20 cellular contexts compared by ENCODE assay signal in the genomic region with DNA sequence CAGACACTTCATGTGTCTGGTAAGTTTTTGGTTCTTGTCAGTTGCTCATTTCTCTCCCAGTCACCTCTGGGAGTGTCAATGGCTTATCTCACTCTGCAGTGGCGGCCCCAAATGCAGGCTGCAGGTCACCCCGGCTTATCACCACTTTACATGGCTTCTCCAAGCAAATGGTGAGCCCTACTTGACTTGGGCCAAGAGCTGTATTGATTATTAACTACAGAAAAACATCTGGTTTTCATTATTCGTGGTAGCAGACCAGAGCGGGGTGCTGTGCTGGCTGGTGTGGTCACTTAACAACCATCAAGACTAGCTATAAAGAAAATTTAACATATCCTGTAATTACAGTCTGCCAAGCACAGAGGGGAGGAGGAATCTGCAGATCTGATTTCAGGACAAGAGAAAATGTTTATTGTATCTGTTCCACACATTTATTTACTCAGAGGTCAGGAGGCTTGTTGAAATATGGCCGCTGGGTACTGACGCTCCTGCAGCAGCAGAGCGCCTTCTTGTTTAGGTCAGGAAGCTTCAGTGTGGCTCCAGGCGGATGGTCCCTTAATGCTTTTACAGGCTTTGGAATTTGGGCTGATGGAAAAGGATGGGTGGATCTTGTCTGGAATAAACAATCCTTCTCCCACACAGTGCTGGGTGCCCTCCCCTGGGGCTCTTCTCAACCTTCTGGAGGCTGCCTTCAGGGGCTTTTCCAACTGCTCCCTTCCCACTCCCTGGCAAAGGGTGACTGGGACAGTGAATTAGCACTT.
DNase-seq lines count a peak whose midpoint lies in the region; ATAC-seq and TF ChIP-seq lines count a peak whose summit lies in the region.
"Had no signal": no experiment of that assay in that cellular context is flagged by ENCODE, and none has a peak within 500 bp of the region (broad histone marks: within the 10 kb centered on the region; RNA-seq: fewer than 3 reads in every experiment).

No MANE protein-coding gene starts in this region.

- POLR2A ChIA-PET in AG04450 (lab: Yijun Ruan, JAX), result interaction anchor here (0.6 to 1.0 kb wide), 2 partner anchors 88 kb away, joined by 4 to 5 read pairs; a partner anchor contains a TSS
- POLR2A ChIA-PET in PC-3 (lab: Charles Lee; ENCODE audit: unreplicated experiment), result no interaction called here

- H3K36me3 ChIP-seq in GM23248 (ENCODE audit: low read depth) (no peaks in the 10 kb centered on the region), PC-3 (ENCODE audit: low read depth, low read length) (no peaks in the 10 kb centered on the region)
- H3K36me3 ChIP-seq: gastrocnemius medialis, pancreas had no signal

- H3K9me2 ChIP-seq in GM23248 (ENCODE audit: insufficient read depth) (no peaks in the 10 kb centered on the region), PC-3 (replicated peaks; ENCODE audit: low read length) (no peaks in the 10 kb centered on the region)

- BruUV-seq in PC-3 (replicated peaks; lab: Mats Ljungman, UMichigan), result no TSS peak

- ATAC-seq in PC-3, result peak; percentile 37; the same call in 1 of the 2 replicates
- ATAC-seq in GM18502 (IDR thresholded peaks at IDR 0.05; ENCODE audit: poor library complexity, unreplicated experiment), result no peak
- ATAC-seq in GM19463 (IDR thresholded peaks at IDR 0.05; ENCODE audit: unreplicated experiment), result no peak
- ATAC-seq in GM21526 (IDR thresholded peaks at IDR 0.05; ENCODE audit: low FRiP score, unreplicated experiment), result no peak
- ATAC-seq: activated CD8-positive, alpha-beta memory T cell treated with anti-CD3 and anti-CD28 coated beads, Interleukin-2, amount 10 ng/mL, durations not matched to agents 7 days and 5 days; gastrocnemius medialis; GM12878; pancreas had no signal

- in situ Hi-C loops in GM23248 (cut with MboI), result no loop called here

- peak overlapping the region; percentile 12; the same call in 1 of the 2 replicates for H2AFZ ChIP-seq in GM23248
- H2AFZ ChIP-seq in PC-3 (ENCODE audit: low read length), result no peak overlapping the region

- no peaks in the 10 kb centered on the region for H3K27me3 ChIP-seq in AG04450 (ENCODE audit: control insufficient read depth, insufficient read depth, low read length)
- no peaks in the 10 kb centered on the region for H3K27me3 ChIP-seq in GM23248 (replicated peaks; ENCODE audit: insufficient read depth)
- no peaks in the 10 kb centered on the region for H3K27me3 ChIP-seq in PC-3 (ENCODE audit: low read length)
- H3K27me3 ChIP-seq: gastrocnemius medialis, pancreas had no signal

- H3F3A ChIP-seq in GM23248 (ENCODE audit: insufficient read depth) (peaks cover 12% of the 10 kb centered on the region), PC-3 (ENCODE audit: low read length, unreplicated experiment) (peaks cover 7% of the 10 kb centered on the region)

- H3K4me2 ChIP-seq in GM23248 (ENCODE audit: unreplicated experiment) (no peak overlapping the region), PC-3 (ENCODE audit: low read length) (peak overlapping the region; percentile 42)

- TF ChIP-seq CTCF in AG04450 (IDR thresholded peaks at IDR 0.05; ENCODE audit: low read depth, low read length) (no peak), PC-3 (conservative IDR thresholded peaks at IDR 0.05; ENCODE audit: low read depth, low read length) (no peak)

- H3K9me3 ChIP-seq in AG04450 (ENCODE audit: control insufficient read depth, insufficient read depth, low read length) (no peaks in the 10 kb centered on the region), GM23248 (ENCODE audit: low read depth) (no peaks in the 10 kb centered on the region), PC-3 (ENCODE audit: low read length) (no peaks in the 10 kb centered on the region)
- H3K9me3 ChIP-seq: pancreas had no signal

- CTCF ChIA-PET in AG04450 (lab: Charles Lee) (interaction anchor here (0.6 to 1.5 kb wide), 2 partner anchors 236 to 258 kb away, joined by 5 to 8 read pairs; no protein-coding TSS in a partner anchor), PC-3 (lab: Charles Lee) (no interaction called here)

- no peak overlapping the region for H3K9ac ChIP-seq in GM23248
- no peak overlapping the region for H3K9ac ChIP-seq in PC-3 (ENCODE audit: low read length)

- DNase-seq in AG04450 (ENCODE audit: low read depth, low spot score) (peak; percentile 11), GM23248 (peak; percentile 21), PC-3 (no peak), fibroblast of gingiva (ENCODE audit: low read depth) (peak; percentile 85), AML-193 (lab: John Stamatoyannopoulos, UW) (no peak)
- DNase-seq: activated CD4-positive, alpha-beta T cell treated with anti-CD3 and anti-CD28 coated beads for 1 hour; activated CD8-positive, alpha-beta memory T cell treated with anti-CD3 and anti-CD28 coated beads, Interleukin-2, amount 10 ng/mL, durations not matched to agents 7 days and 5 days; activated gamma-delta T cell; amygdala; CD8-positive, alpha-beta memory T cell; gastrocnemius medialis; GDM1; naive B cell; pancreas; stimulated activated CD4-positive, alpha-beta T cell treated with anti-CD3 and anti-CD28 coated beads, Interleukin-4, amount 100 ng/mL, for 24 hours; T-helper 1 cell had no signal

- H4K20me1 ChIP-seq in GM23248 (ENCODE audit: insufficient read depth), result no peaks in the 10 kb centered on the region
- no peaks in the 10 kb centered on the region for H4K20me1 ChIP-seq in PC-3 (ENCODE audit: low read length)

- H3K4me3 ChIP-seq in AG04450 (ENCODE audit: low read depth, low read length), result no peak overlapping the region
- H3K4me3 ChIP-seq in GM23248, result no peak overlapping the region
- no peak overlapping the region for H3K4me3 ChIP-seq in PC-3 (ENCODE audit: low read length)
- H3K4me3 ChIP-seq: gastrocnemius medialis, GM12878, pancreas had no signal

- H3K79me2 ChIP-seq in GM23248 (ENCODE audit: insufficient read depth) (no peaks in the 10 kb centered on the region), PC-3 (ENCODE audit: low read length) (no peaks in the 10 kb centered on the region)

- H3K27ac ChIP-seq in AG04450 (ENCODE audit: low read depth, low read length) (no peak overlapping the region), GM23248 (no peak overlapping the region), PC-3 (ENCODE audit: low read length) (peak overlapping the region; percentile 31)
- H3K27ac ChIP-seq: gastrocnemius medialis, pancreas had no signal

- H3K4me1 ChIP-seq in GM23248 (ENCODE audit: insufficient read depth), result peaks cover 21% of the 10 kb centered on the region
- H3K4me1 ChIP-seq in PC-3 (ENCODE audit: insufficient read depth, low read length), result peaks cover 29% of the 10 kb centered on the region
- H3K4me1 ChIP-seq: gastrocnemius medialis, pancreas had no signal

- intact Hi-C loops in PC-3 (cut with micrococcal nuclease), result no loop called here

- WGBS in GM23248 (ENCODE audit: low coverage in 1 of 2, low lambda C conversion rate in 2 of 2, missing lambda C conversion rate in 2 of 2), 2 experiments, result 78 to 81% methylated on average over 8 of the region's 8 CpGs

Comparison
In these comparisons a context has a peak if more than half of its experiments do, and no peak if none do; other contexts are left out.
1. DNase-seq: peak in AG04450 (single experiment), GM23248 (single experiment) and fibroblast of gingiva (single experiment); none in PC-3 (single experiment) and AML-193 (0 of 2).